13 cellular contexts compared by ENCODE assay signal in the genomic region with DNA sequence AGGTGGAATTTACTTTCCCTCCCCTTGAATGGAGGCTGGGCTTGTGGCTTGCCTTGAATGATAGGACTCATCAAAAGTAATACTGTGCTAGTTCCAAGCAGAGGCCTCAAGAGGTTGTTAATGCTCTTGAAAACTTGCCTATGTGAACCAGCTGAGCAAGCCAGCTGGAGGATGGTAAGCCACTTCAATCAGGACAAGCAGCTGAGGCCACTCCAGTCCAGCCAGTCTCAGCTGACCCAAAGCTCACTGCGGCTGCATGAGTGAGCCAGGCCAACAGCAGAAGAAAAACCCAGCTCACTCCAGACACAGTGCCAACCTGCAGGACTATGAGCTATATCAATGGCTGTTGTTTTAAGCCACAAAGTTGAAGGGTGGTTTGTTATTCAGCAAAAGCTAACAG.
DNase-seq lines count a peak whose midpoint lies in the region; ATAC-seq lines count a peak whose summit lies in the region.
"Had no signal": no experiment of that assay in that cellular context is flagged by ENCODE, and none has a peak within 500 bp of the region (broad histone marks: within the 10 kb centered on the region; RNA-seq: fewer than 3 reads in every experiment).

No MANE protein-coding gene starts in this region.

- H3K4me2 ChIP-seq in mesenchymal stem cell (ENCODE audit: low read length, poor library complexity, severe bottlenecking): no peak overlapping the region

- no peak overlapping the region for H4K8ac ChIP-seq in mesenchymal stem cell (ENCODE audit: low read length)

- H3K79me1 ChIP-seq in mesenchymal stem cell (replicated peaks; ENCODE audit: low read length, poor library complexity, severe bottlenecking): no peaks in the 10 kb centered on the region

- peak overlapping the region; percentile 51 for H3K27ac ChIP-seq in mesenchymal stem cell (ENCODE audit: low read length, poor library complexity, severe bottlenecking)
- H3K27ac ChIP-seq: C4-2B had no signal

- H2BK5ac ChIP-seq in mesenchymal stem cell (ENCODE audit: low read depth, low read length, poor library complexity, severe bottlenecking): no peak overlapping the region

- H4K91ac ChIP-seq in mesenchymal stem cell (ENCODE audit: low read length): no peak overlapping the region

- H3K27me3 ChIP-seq in mesenchymal stem cell (ENCODE audit: control insufficient read depth in 1 of 2, insufficient read depth in 1 of 2, low read length in 2 of 2): no peaks in the 10 kb centered on the region

- no peak overlapping the region for H3K23ac ChIP-seq in mesenchymal stem cell (ENCODE audit: low read length in 2 of 2)

- H2BK15ac ChIP-seq in mesenchymal stem cell (ENCODE audit: low read depth, poor library complexity, severe bottlenecking): no peak overlapping the region

- H2AK5ac ChIP-seq in mesenchymal stem cell (ENCODE audit: low read length, severe bottlenecking): no peak overlapping the region

- H3K18ac ChIP-seq in mesenchymal stem cell (ENCODE audit: low read depth in 1 of 2, low read length in 2 of 2): no peak overlapping the region

- ATAC-seq in GM19025 (IDR thresholded peaks at IDR 0.05; ENCODE audit: low read depth, unreplicated experiment): peak; percentile 37
- peak; percentile 39 for ATAC-seq in HG02678 (IDR thresholded peaks at IDR 0.05; ENCODE audit: unreplicated experiment)
- no peak for ATAC-seq in naive thymus-derived CD8-positive, alpha-beta T cell
- no peak for ATAC-seq in GM21526 (IDR thresholded peaks at IDR 0.05; ENCODE audit: low FRiP score, unreplicated experiment)
- ATAC-seq: activated CD8-positive, alpha-beta memory T cell treated with anti-CD3 and anti-CD28 coated beads, Interleukin-2, amount 10 ng/mL, durations not matched to agents 7 days and 5 days had no signal

- peaks cover 0 to 5% (median 0%) of the 10 kb centered on the region in 9 donors for H3K9me3 Mint-ChIP-seq in naive thymus-derived CD8-positive, alpha-beta T cell

- H3K27ac Mint-ChIP-seq in naive thymus-derived CD8-positive, alpha-beta T cell: no peak overlapping the region
- H3K27ac Mint-ChIP-seq: activated CD8-positive, alpha-beta memory T cell treated with anti-CD3 and anti-CD28 coated beads, Interleukin-2, amount 10 ng/mL, durations not matched to agents 7 days and 5 days had no signal

- WGBS in mesenchymal stem cell: no CpG with 5 or more reads among the region's 1 CpG

- H3K4me3 Mint-ChIP-seq in naive thymus-derived CD8-positive, alpha-beta T cell: no peak overlapping the region
- H3K4me3 Mint-ChIP-seq: activated CD8-positive, alpha-beta memory T cell treated with anti-CD3 and anti-CD28 coated beads, Interleukin-2, amount 10 ng/mL, durations not matched to agents 7 days and 5 days had no signal

- POLR2A ChIA-PET in naive thymus-derived CD8-positive, alpha-beta T cell (lab: Charles Lee): no interaction called here

- no peak overlapping the region for H3K9ac ChIP-seq in mesenchymal stem cell (ENCODE audit: low read length)

- no peaks in the 10 kb centered on the region for H3K4me1 Mint-ChIP-seq in naive thymus-derived CD8-positive, alpha-beta T cell
- H3K4me1 Mint-ChIP-seq: activated CD8-positive, alpha-beta memory T cell treated with anti-CD3 and anti-CD28 coated beads, Interleukin-2, amount 10 ng/mL, durations not matched to agents 7 days and 5 days had no signal

- no peaks in the 10 kb centered on the region for H3K9me3 ChIP-seq in mesenchymal stem cell (ENCODE audit: control insufficient read depth, low read length)

- H3K4ac ChIP-seq in mesenchymal stem cell (ENCODE audit: low read depth in 1 of 2, low read length in 2 of 2): no peak overlapping the region

- no peak overlapping the region for H3K4me3 ChIP-seq in mesenchymal stem cell (ENCODE audit: insufficient read depth in 1 of 2, low read depth in 1 of 2, low read length in 2 of 2)

- DNase-seq in NCI-H2029 treated with DMSO at 0.1 percent for 48 hours (lab: John Stamatoyannopoulos, UW) (peak; percentile 40), mesenchymal stem cell (no peak), NCI-H1694 (lab: John Stamatoyannopoulos, UW) (no peak), kidney glomerular epithelial cell (lab: John Stamatoyannopoulos, UW) (no peak)
- DNase-seq in naive thymus-derived CD8-positive, alpha-beta T cell: no peak
- DNase-seq: activated CD8-positive, alpha-beta memory T cell treated with anti-CD3 and anti-CD28 coated beads, Interleukin-2, amount 10 ng/mL, durations not matched to agents 7 days and 5 days; cortex of kidney; NCI-H2171; Right ventricle myocardium superior had no signal

- no peak overlapping the region for H2AFZ ChIP-seq in mesenchymal stem cell (ENCODE audit: low read depth, low read length)

- no peaks in the 10 kb centered on the region for H3K36me3 ChIP-seq in mesenchymal stem cell (ENCODE audit: control insufficient read depth in 1 of 2, insufficient read depth in 2 of 2, low read depth in 1 of 2, low read length in 2 of 2)

- no peak overlapping the region for H2BK120ac ChIP-seq in mesenchymal stem cell (ENCODE audit: low read depth, low read length)

- peaks cover 0 to 4% (median 0%) of the 10 kb centered on the region in 5 donors for H3K27me3 Mint-ChIP-seq in naive thymus-derived CD8-positive, alpha-beta T cell
- H3K27me3 Mint-ChIP-seq: activated CD8-positive, alpha-beta memory T cell treated with anti-CD3 and anti-CD28 coated beads, Interleukin-2, amount 10 ng/mL, durations not matched to agents 7 days and 5 days had no signal

- peaks cover 5% of the 10 kb centered on the region for H3K4me1 ChIP-seq in mesenchymal stem cell (ENCODE audit: control insufficient read depth, insufficient read depth, low read depth, low read length)

- H3K14ac ChIP-seq in mesenchymal stem cell (ENCODE audit: low read length in 2 of 2): no peak overlapping the region

- H3K36me3 Mint-ChIP-seq in naive thymus-derived CD8-positive, alpha-beta T cell: no peaks in the 10 kb centered on the region
- H3K36me3 Mint-ChIP-seq: activated CD8-positive, alpha-beta memory T cell treated with anti-CD3 and anti-CD28 coated beads, Interleukin-2, amount 10 ng/mL, durations not matched to agents 7 days and 5 days had no signal

- no peak overlapping the region for H2BK12ac ChIP-seq in mesenchymal stem cell (ENCODE audit: low read length in 2 of 2)

Comparison
In these comparisons a context has a peak if more than half of its experiments do, and no peak if none do; other contexts are left out.
1. ATAC-seq: peak in GM19025 (single experiment) and HG02678 (single experiment); none in naive thymus-derived CD8-positive, alpha-beta T cell (0 of 2) and GM21526 (single experiment).